ENCODE assay signal across 21 cellular contexts in genomic region chr5:139188558-139189270, GRCh38. TPM values are rescaled to one million over a fixed set of nuclear protein-coding genes. Genes with fewer than 3 reads are reported as not detected.
DNase-seq lines count a peak whose midpoint lies in the region; ATAC-seq, FAIRE-seq and TF ChIP-seq lines count a peak whose summit lies in the region.
"Had no signal": no experiment of that assay in that cellular context is flagged by ENCODE, and none has a peak within 500 bp of the region (broad histone marks: within the 10 kb centered on the region; RNA-seq: fewer than 3 reads in every experiment).

No MANE protein-coding gene starts in this region.

- 92% methylated on average over 5 of the region's 5 CpGs for WGBS in A549 (ENCODE audit: missing lambda C conversion rate)

- no peak overlapping the region for H3K4me3 Mint-ChIP-seq in mesothelial cell of epicardium
- no peak overlapping the region for H3K4me3 Mint-ChIP-seq in HFFc6
- H3K4me3 Mint-ChIP-seq: CD8-positive, alpha-beta T cell; H9 had no signal

- no peak for FAIRE-seq in A549 (lab: Jason Lieb, UNC)
- FAIRE-seq: GM12891, GM18507, HTR-8/SVneo, RCC 7860 had no signal

- ATAC-seq in A549 (no peak), GM21786 (IDR thresholded peaks at IDR 0.05; ENCODE audit: unreplicated experiment) (no peak)
- ATAC-seq: CD8-positive, alpha-beta T cell had no signal

- H3K27me3 ChIP-seq in tibial artery, result no peaks in the 10 kb centered on the region
- H3K27me3 ChIP-seq: BLaER1 treated with 17β-estradiol and CSF1 and Interleukin-3, amounts not matched to agents 10 nM and 100 nM had no signal

- CTCF ChIA-PET in A549 (lab: Yijun Ruan, JAX), result interaction anchor here (1.0 kb wide), 1 partner anchor 31 kb away, joined by 3 read pairs; no protein-coding TSS in a partner anchor

- H3K27ac Mint-ChIP-seq in mesothelial cell of epicardium, result peak overlapping the region; percentile 88
- no peak overlapping the region for H3K27ac Mint-ChIP-seq in HFFc6
- H3K27ac Mint-ChIP-seq: CD8-positive, alpha-beta T cell; H9 had no signal

- intact Hi-C loops in tibial artery (cut with DNase I; ENCODE audit: low total_unique reads), result no loop called here

- DNase-seq in A549 (ENCODE audit: low read depth in 1 of 2, low spot score in 1 of 2) (no peak), OCI-M1 (lab: John Stamatoyannopoulos, UW) (peak; percentile 60), erythroblast (lab: John Stamatoyannopoulos, UW) (peak; percentile 74 to 87), mesothelial cell of epicardium (ENCODE audit: low spot score in 2 of 2, unreplicated experiment in 2 of 2) (no peak), tibial artery (no peak), HFFc6 (no peak)
- DNase-seq: CD8-positive, alpha-beta T cell; DMS53; EL; H9; NCI-H1105 treated with DMSO at 0.1 percent for 48 hours; NCI-H1694; NCI-H2081 treated with DMSO at 0.1 percent for 48 hours; SHP77 had no signal

- H3K36me3 Mint-ChIP-seq in mesothelial cell of epicardium (peaks cover 17% of the 10 kb centered on the region), HFFc6 (ENCODE audit: low read depth) (peaks cover 18% of the 10 kb centered on the region)

- TF ChIP-seq POLR2A in A549 (IDR thresholded peaks at IDR 0.05; ENCODE audit: low read length), result no peak
- no peak for TF ChIP-seq POLR2A in erythroblast (IDR thresholded peaks at IDR 0.05; ENCODE audit: low read length)

- TF ChIP-seq EP300 in A549 (IDR thresholded peaks at IDR 0.05), result no peak

- H3K9me3 ChIP-seq in A549 (no peaks in the 10 kb centered on the region), tibial artery (no peaks in the 10 kb centered on the region)

- TF ChIP-seq CTCF in A549 (IDR thresholded peaks at IDR 0.05) (no peak), mesothelial cell of epicardium (IDR thresholded peaks at IDR 0.05; ENCODE audit: unreplicated experiment) (no peak), tibial artery (IDR thresholded peaks at IDR 0.05) (no peak), HFFc6 (IDR thresholded peaks at IDR 0.05) (no peak)

- H3K27ac ChIP-seq in A549 (no peak overlapping the region), tibial artery (no peak overlapping the region)
- H3K27ac ChIP-seq: BLaER1 treated with 17β-estradiol and CSF1 and Interleukin-3, amounts not matched to agents 10 nM and 100 nM; SK-N-MC had no signal

- H3K4me1 ChIP-seq in A549 (no peaks in the 10 kb centered on the region), tibial artery (peaks cover 0 to 36% (median 19%) of the 10 kb centered on the region in 4 donors)

- no peaks in the 10 kb centered on the region for H3K36me3 ChIP-seq in tibial artery

- no peak overlapping the region for H3K4me2 ChIP-seq in A549
- H3K4me2 ChIP-seq: BLaER1 treated with 17β-estradiol and CSF1 and Interleukin-3, amounts not matched to agents 10 nM and 100 nM had no signal

- H3K27me3 Mint-ChIP-seq in mesothelial cell of epicardium (ENCODE audit: low read depth) (no peaks in the 10 kb centered on the region), HFFc6 (ENCODE audit: insufficient read depth) (no peaks in the 10 kb centered on the region; the same call in 1 of the 2 replicates)

- no peak for TF ChIP-seq RAD21 in A549 (conservative IDR thresholded peaks at IDR 0.05 in 1 of 2, IDR thresholded peaks at IDR 0.05 in 1 of 2)

- H3K4me1 Mint-ChIP-seq in mesothelial cell of epicardium (peaks cover 34% of the 10 kb centered on the region), HFFc6 (ENCODE audit: low read depth) (peaks cover 25% of the 10 kb centered on the region)
- H3K4me1 Mint-ChIP-seq: H9 had no signal

- H3K4me3 ChIP-seq in A549 (no peak overlapping the region), tibial artery (no peak overlapping the region)
- H3K4me3 ChIP-seq: BLaER1 treated with 17β-estradiol and CSF1 and Interleukin-3, amounts not matched to agents 10 nM and 100 nM; SK-N-MC had no signal

- POLR2A ChIA-PET in A549 (lab: Yijun Ruan, JAX), result interaction anchor here (1.3 kb wide), 1 partner anchor 9 kb away, joined by 4 read pairs; the partner anchor contains the start of gene SIL1

- H3K9me3 Mint-ChIP-seq in mesothelial cell of epicardium (peaks cover 3% of the 10 kb centered on the region), HFFc6 (no peaks in the 10 kb centered on the region)
- H3K9me3 Mint-ChIP-seq: CD8-positive, alpha-beta T cell; H9 had no signal

TF ChIP-seq in A549, 52 proteins besides CTCF, POLR2A, EP300 and RAD21:
- TF ChIP-seq BHLHE40 (IDR thresholded peaks at IDR 0.05; ENCODE audit: low read depth, low read length) (no peak), MAFK (IDR thresholded peaks at IDR 0.05; ENCODE audit: partially characterized antibody) (peak; percentile 94)

RNA-seq across cellular contexts. Expression of gene SIL1, which starts 9.5 kb away (rescaled TPM):
- 28.5 and 45.5 TPM in 2 replicates for polyA plus RNA-seq in A549 (2011; rRNA removed)
- 33.5 and 38.8 TPM in 2 replicates for polyA plus RNA-seq in A549 (2012; cell fraction: cytosol; rRNA removed)
- polyA plus RNA-seq in A549 (2012; cell fraction: nucleus; rRNA removed), result 45.6 and 67.8 TPM in 2 replicates
- 23.0 to 31.7 TPM (median 27.6 TPM) in 3 replicates for polyA plus RNA-seq in A549 (2017; fragmentation: RNase III; extraction: RNeasy Plus Mini Kit Qiagen cat#74134 plus additional on column Dnase treatment)
- polyA minus RNA-seq in A549 (2011; rRNA and poly(A)+ RNA removed), result 23.8 and 24.8 TPM in 2 replicates
- total RNA-seq in mesothelial cell of epicardium, result 46.2 to 55.4 TPM (median 51.2 TPM) in 3 replicates
- 10 to 100 TPM; 64.7 to 84.7 (median 78.7) TPM for total RNA-seq in HFFc6 (2021; fragmentation: NEBNext Ultra II Directional; extraction: Animal tissue kit (Norgen Biotek cat#: 25700))

Comparison
In these comparisons a context has a peak if more than half of its experiments do, and no peak if none do; other contexts are left out.
1. DNase-seq: peak in OCI-M1 (single experiment) and erythroblast (2 of 2); none in A549 (0 of 2), mesothelial cell of epicardium (0 of 2), tibial artery (0 of 2) and HFFc6 (single experiment).